Comparison of ENCODE assay signal across 8 cellular contexts in the genomic region with DNA sequence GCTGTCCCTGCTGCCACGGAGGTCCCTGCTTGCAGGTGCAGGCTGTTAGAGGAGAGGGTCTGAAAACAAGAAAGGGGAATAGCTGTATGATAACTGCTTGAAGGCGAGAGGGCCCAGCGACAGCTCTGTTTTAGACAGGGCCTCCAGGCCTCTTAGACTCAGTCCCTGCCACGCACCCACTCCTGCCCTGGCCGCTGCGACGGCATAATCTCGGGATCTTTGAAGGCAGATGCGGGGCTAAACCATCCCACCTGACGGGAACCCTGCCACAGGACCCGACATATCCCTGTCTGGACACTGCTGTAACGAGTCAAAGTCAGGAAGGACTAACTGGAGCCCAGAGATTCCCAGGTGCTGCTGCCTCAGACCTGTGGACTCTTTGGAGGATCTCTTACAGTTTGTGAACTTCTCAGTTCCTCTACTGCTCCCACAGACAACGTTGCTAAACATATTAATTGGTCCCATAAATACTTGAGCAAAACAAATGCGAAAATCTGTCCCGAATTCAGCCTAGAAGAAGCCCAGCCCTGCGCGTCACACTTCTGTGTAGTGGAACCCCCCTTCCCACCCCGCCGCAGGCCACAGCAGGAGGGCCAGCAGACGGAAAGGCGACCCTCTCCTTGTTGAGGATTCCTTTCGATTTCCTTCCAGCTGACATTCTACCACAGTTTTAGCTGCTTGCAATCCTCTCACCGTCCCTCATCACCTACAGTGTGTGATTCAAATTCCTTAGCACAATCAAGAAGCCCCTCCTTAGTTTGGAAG. TPM values are rescaled to one million over a fixed set of nuclear protein-coding genes. Genes with fewer than 3 reads are reported as not detected.
DNase-seq lines count a peak whose midpoint lies in the region; ATAC-seq and TF ChIP-seq lines count a peak whose summit lies in the region.

No MANE protein-coding gene starts in this region.

- ATAC-seq in HG02759 (IDR thresholded peaks at IDR 0.05; ENCODE audit: unreplicated experiment), result peak; percentile 9
- ATAC-seq in HG02763 (IDR thresholded peaks at IDR 0.05; ENCODE audit: unreplicated experiment), result no peak

- H3K9me3 ChIP-seq in SJCRH30 (replicated peaks), result no peaks in the 10 kb centered on the region
- no peaks in the 10 kb centered on the region for H3K9me3 ChIP-seq in esophagus muscularis mucosa
- no peaks in the 10 kb centered on the region for H3K9me3 ChIP-seq in neural cell (ENCODE audit: low read length)

- no peaks in the 10 kb centered on the region for H3F3A ChIP-seq in neural cell (ENCODE audit: insufficient read depth, low read length, poor library complexity, severe bottlenecking)

- peak overlapping the region; percentile 91 for H3K27ac ChIP-seq in SJCRH30
- H3K27ac ChIP-seq in esophagus muscularis mucosa (replicated peaks in 1 of 4), result peak overlapping the region; percentile 89 to 96 (median 92)
- H3K27ac ChIP-seq in neural cell (ENCODE audit: low read length), result peak overlapping the region; percentile 91

- H3K9ac ChIP-seq in neural cell (ENCODE audit: low read length), result peak overlapping the region; percentile 95

- no peaks in the 10 kb centered on the region for H4K20me1 ChIP-seq in neural cell (ENCODE audit: insufficient read depth)

- 10% methylated on average over 22 of the region's 23 CpGs for WGBS in esophagus muscularis mucosa

- no peak for TF ChIP-seq RAD21 in neural cell (conservative IDR thresholded peaks at IDR 0.05)

- DNase-seq in DMS53 (lab: John Stamatoyannopoulos, UW) (peak; percentile 59), DMS53 treated with DMSO at 0.1 percent for 48 hours (lab: John Stamatoyannopoulos, UW; ENCODE audit: unreplicated experiment) (no peak), SJCRH30 (peak; percentile 49 to 56), esophagus muscularis mucosa (ENCODE audit: extremely low spot score) (no peak), EL (no peak)

- TF ChIP-seq CTCF in esophagus muscularis mucosa (IDR thresholded peaks at IDR 0.05) (no peak), neural cell (IDR thresholded peaks at IDR 0.05; ENCODE audit: poor library complexity, severe bottlenecking) (no peak)

- peak overlapping the region; percentile 90 for H2AFZ ChIP-seq in neural cell (ENCODE audit: low read depth, low read length)

- intact Hi-C loops in esophagus muscularis mucosa (cut with DNase I), result loop anchor here (2.0 to 5.0 kb wide), 2 partner anchors 53 to 88 kb away; a partner anchor contains a TSS

- no peak for TF ChIP-seq POLR2A in esophagus muscularis mucosa (IDR thresholded peaks at IDR 0.05; ENCODE audit: low read depth)

- H3K27me3 ChIP-seq in SJCRH30 (no peaks in the 10 kb centered on the region), esophagus muscularis mucosa (peaks cover 0 to 7% (median 0%) of the 10 kb centered on the region in 4 donors), neural cell (ENCODE audit: insufficient read depth, low read depth, low read length) (no peaks in the 10 kb centered on the region)

- H3K4me3 ChIP-seq in SJCRH30 (peak overlapping the region; percentile 93), esophagus muscularis mucosa (peak overlapping the region; percentile 90 to 97 (median 95)), neural cell (ENCODE audit: low read length) (peak overlapping the region; percentile 100)

- no peaks in the 10 kb centered on the region for H3K9me2 ChIP-seq in neural cell (ENCODE audit: insufficient read depth, low read length)

- H3K36me3 ChIP-seq in SJCRH30, result peaks cover 16% of the 10 kb centered on the region
- H3K36me3 ChIP-seq in esophagus muscularis mucosa, result peaks cover 0 to 13% (median 11%) of the 10 kb centered on the region in 4 donors
- H3K36me3 ChIP-seq in neural cell (ENCODE audit: insufficient read depth, low read length), result no peaks in the 10 kb centered on the region

- TF ChIP-seq EP300 in esophagus muscularis mucosa (IDR thresholded peaks at IDR 0.05), result no peak
- TF ChIP-seq EP300 in neural cell (conservative IDR thresholded peaks at IDR 0.05; ENCODE audit: poor library complexity, severe bottlenecking), result no peak

- H3K79me2 ChIP-seq in neural cell (replicated peaks; ENCODE audit: insufficient read depth, low read length), result peaks cover 38% of the 10 kb centered on the region

- H3K4me2 ChIP-seq in neural cell (ENCODE audit: low read length), result peak overlapping the region; percentile 82

- H3K4me1 ChIP-seq in SJCRH30 (peaks cover 11% of the 10 kb centered on the region), esophagus muscularis mucosa (peaks cover 43 to 63% (median 49%) of the 10 kb centered on the region in 4 donors)

TF ChIP-seq in neural cell, 6 proteins besides CTCF, POLR2A, EP300 and RAD21:
- TF ChIP-seq TAF1 (IDR thresholded peaks at IDR 0.05; ENCODE audit: low read depth), result peak; percentile 6
- TF ChIP-seq, protein P1, sequence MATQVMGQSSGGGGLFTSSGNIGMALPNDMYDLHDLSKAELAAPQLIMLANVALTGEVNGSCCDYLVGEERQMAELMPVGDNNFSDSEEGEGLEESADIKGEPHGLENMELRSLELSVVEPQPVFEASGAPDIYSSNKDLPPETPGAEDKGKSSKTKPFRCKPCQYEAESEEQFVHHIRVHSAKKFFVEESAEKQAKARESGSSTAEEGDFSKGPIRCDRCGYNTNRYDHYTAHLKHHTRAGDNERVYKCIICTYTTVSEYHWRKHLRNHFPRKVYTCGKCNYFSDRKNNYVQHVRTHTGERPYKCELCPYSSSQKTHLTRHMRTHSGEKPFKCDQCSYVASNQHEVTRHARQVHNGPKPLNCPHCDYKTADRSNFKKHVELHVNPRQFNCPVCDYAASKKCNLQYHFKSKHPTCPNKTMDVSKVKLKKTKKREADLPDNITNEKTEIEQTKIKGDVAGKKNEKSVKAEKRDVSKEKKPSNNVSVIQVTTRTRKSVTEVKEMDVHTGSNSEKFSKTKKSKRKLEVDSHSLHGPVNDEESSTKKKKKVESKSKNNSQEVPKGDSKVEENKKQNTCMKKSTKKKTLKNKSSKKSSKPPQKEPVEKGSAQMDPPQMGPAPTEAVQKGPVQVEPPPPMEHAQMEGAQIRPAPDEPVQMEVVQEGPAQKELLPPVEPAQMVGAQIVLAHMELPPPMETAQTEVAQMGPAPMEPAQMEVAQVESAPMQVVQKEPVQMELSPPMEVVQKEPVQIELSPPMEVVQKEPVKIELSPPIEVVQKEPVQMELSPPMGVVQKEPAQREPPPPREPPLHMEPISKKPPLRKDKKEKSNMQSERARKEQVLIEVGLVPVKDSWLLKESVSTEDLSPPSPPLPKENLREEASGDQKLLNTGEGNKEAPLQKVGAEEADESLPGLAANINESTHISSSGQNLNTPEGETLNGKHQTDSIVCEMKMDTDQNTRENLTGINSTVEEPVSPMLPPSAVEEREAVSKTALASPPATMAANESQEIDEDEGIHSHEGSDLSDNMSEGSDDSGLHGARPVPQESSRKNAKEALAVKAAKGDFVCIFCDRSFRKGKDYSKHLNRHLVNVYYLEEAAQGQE (IDR thresholded peaks at IDR 0.05; ENCODE audit: borderline replicate concordance), result no peak

RNA-seq across cellular contexts. Expression of a gene that starts 1.0 kb away (rescaled TPM):
- 86.1 and 88.9 TPM in 2 replicates for total RNA-seq in SJCRH30 (2014; rRNA removed; shearing (Covaris generic))
- 10 to 100 TPM; 24.1 to 31.0 (median 26.0) TPM for total RNA-seq in esophagus muscularis mucosa
- 22.9 and 24.6 TPM in 2 replicates for polyA plus RNA-seq in neural cell
- polyA minus RNA-seq in neural cell, result 18.5 and 22.4 TPM in 2 replicates

RNA-seq across cellular contexts. Expression of a gene that starts 38.3 kb away (rescaled TPM):
- total RNA-seq in SJCRH30 (2014; rRNA removed; shearing (Covaris generic)), result 5.1 and 5.4 TPM in 2 replicates
- total RNA-seq in esophagus muscularis mucosa, result 10 to 100 TPM; 12.3 to 26.2 (median 18.1) TPM
- polyA plus RNA-seq in neural cell, result 2.5 and 2.8 TPM in 2 replicates
- 4.9 and 5.9 TPM in 2 replicates for polyA minus RNA-seq in neural cell

Comparison
In these comparisons a context has a peak if more than half of its experiments do, and no peak if none do; other contexts are left out.
1. DNase-seq: peak in DMS53 (single experiment) and SJCRH30 (2 of 2); none in DMS53 treated with DMSO at 0.1 percent for 48 hours (single experiment), esophagus muscularis mucosa (single experiment) and EL (single experiment).
2. Peak in every context shown above with its lines, with median percentiles within 50 percentile points of each other: H3K27ac ChIP-seq and H3K4me3 ChIP-seq.